In the genomic region with DNA sequence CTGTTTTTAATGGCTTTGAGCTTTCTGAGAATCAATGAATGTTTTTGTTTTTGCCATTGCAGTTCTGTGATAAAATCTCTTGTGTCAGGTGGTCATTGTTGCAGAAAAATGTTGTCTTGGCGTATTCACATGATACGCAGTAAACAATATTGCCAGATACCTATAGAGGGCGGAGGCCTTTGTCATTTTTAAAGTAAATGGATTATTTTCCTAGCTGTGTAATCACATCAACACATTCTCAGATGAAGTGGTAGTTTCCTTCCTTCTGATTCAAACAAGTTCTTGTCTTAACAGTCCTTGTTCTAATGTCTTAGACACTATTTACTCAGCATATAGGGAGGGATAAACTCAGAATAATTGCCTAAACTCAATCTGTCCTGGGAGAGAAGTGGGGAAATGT, we compare ENCODE assay signal across 19 cellular contexts.
DNase-seq lines count a peak whose midpoint lies in the region; ATAC-seq, FAIRE-seq and TF ChIP-seq lines count a peak whose summit lies in the region.
"Had no signal": no experiment of that assay in that cellular context is flagged by ENCODE, and none has a peak within 500 bp of the region (broad histone marks: within the 10 kb centered on the region; RNA-seq: fewer than 3 reads in every experiment).

No MANE protein-coding gene starts in this region.

- H3K27ac Mint-ChIP-seq in Caco-2 (ENCODE audit: unreplicated experiment) (peak overlapping the region; percentile 3), mesothelial cell of epicardium (peak overlapping the region; percentile 13)
- H3K27ac Mint-ChIP-seq in activated T-helper 2 cell treated with anti-CD3 and anti-CD28 coated beads, Interferon-gamma antibody, Interleukin-2, Interleukin-4, amounts not matched to agents 10 μg/mL and 5 μg/mL and 100 μg/mL, durations not matched to agents 14 hours and 24 hours and 36 hours, result no peak overlapping the region
- H3K27ac Mint-ChIP-seq: CD4-positive, CD25-positive, alpha-beta regulatory T cell; CD8-positive, alpha-beta T cell had no signal

- ATAC-seq in K562 (no peak), pancreas (no peak), HG02798 (IDR thresholded peaks at IDR 0.05; ENCODE audit: poor library complexity, unreplicated experiment) (no peak)
- ATAC-seq: CD8-positive, alpha-beta T cell had no signal

- BruUV-seq in Caco-2 (replicated peaks; lab: Mats Ljungman, UMichigan), result no TSS peak
- no TSS peak for BruUV-seq in K562 (replicated peaks; lab: Mats Ljungman, UMichigan)

- TF ChIP-seq POLR2A in K562 (conservative IDR thresholded peaks at IDR 0.05), result no peak

- intact Hi-C loops in Caco-2 (cut with micrococcal nuclease; ENCODE audit: unreplicated experiment), result no loop called here
- intact Hi-C loops in K562 (cut with micrococcal nuclease), result no loop called here
- intact Hi-C loops in pancreas (cut with DNase I), result no loop called here
- intact Hi-C loops in activated T-helper 2 cell treated with anti-CD3 and anti-CD28 coated beads, Interferon-gamma antibody, Interleukin-2, Interleukin-4, amounts not matched to agents 10 μg/mL and 5 μg/mL and 100 μg/mL, durations not matched to agents 14 hours and 24 hours and 36 hours (cut with micrococcal nuclease), result no loop called here

- no peak for TF ChIP-seq RAD21 in K562 (CRISPR knock-in tag; conservative IDR thresholded peaks at IDR 0.05 in 1 of 2, IDR thresholded peaks at IDR 0.05 in 1 of 2)

- in situ Hi-C loops in K562 (cut with MboI), result loop anchor here (5.0 kb wide), 1 partner anchor 162 kb away; no protein-coding TSS in a partner anchor

- no peaks in the 10 kb centered on the region for H3K9me1 ChIP-seq in K562 (ENCODE audit: control insufficient read depth, insufficient read depth, low read length)

- no peak overlapping the region for H2AFZ ChIP-seq in K562 (ENCODE audit: low read depth, low read length)
- H2AFZ ChIP-seq in smooth muscle cell (ENCODE audit: low read depth), result peak overlapping the region; percentile 36

- no peak overlapping the region for H3K9ac ChIP-seq in K562 (ENCODE audit: insufficient read depth in 1 of 2, low read depth in 2 of 2, low read length in 2 of 2)
- no peak overlapping the region for H3K9ac ChIP-seq in smooth muscle cell (ENCODE audit: low read depth)

- H3K27me3 ChIP-seq in Caco-2 (replicated peaks; ENCODE audit: control insufficient read depth, insufficient read depth, low read length) (no peaks in the 10 kb centered on the region), K562 (ENCODE audit: control insufficient read depth in 2 of 2, insufficient read depth in 2 of 2, low read length in 2 of 2) (peaks cover 0 to 2% of the 10 kb centered on the region in 2 experiments; a peak in 1 of 5 replicates), smooth muscle cell (ENCODE audit: low read depth) (no peaks in the 10 kb centered on the region), pancreas (no peaks in the 10 kb centered on the region)

- FAIRE-seq in K562 (lab: Jason Lieb, UNC), result peak; percentile 67
- no peak for FAIRE-seq in pancreas (lab: Jason Lieb, UNC)
- FAIRE-seq: GM12892, H54 had no signal

- peaks cover 62% of the 10 kb centered on the region for H3K4me1 ChIP-seq in Caco-2
- H3K4me1 ChIP-seq in K562 (replicated peaks in 1 of 2; ENCODE audit: control insufficient read depth in 2 of 2, insufficient read depth in 2 of 2, low read length in 2 of 2), result no peaks in the 10 kb centered on the region
- no peaks in the 10 kb centered on the region for H3K4me1 ChIP-seq in smooth muscle cell (ENCODE audit: low read depth)
- H3K4me1 ChIP-seq in pancreas, result no peaks in the 10 kb centered on the region
- H3K4me1 ChIP-seq: HAP-1 had no signal

- H3K4me1 Mint-ChIP-seq in Caco-2 (ENCODE audit: low read depth, unreplicated experiment), result peaks cover 49% of the 10 kb centered on the region
- H3K4me1 Mint-ChIP-seq in mesothelial cell of epicardium, result peaks cover 65% of the 10 kb centered on the region
- H3K4me1 Mint-ChIP-seq in activated T-helper 2 cell treated with anti-CD3 and anti-CD28 coated beads, Interferon-gamma antibody, Interleukin-2, Interleukin-4, amounts not matched to agents 10 μg/mL and 5 μg/mL and 100 μg/mL, durations not matched to agents 14 hours and 24 hours and 36 hours (ENCODE audit: low read depth), result no peaks in the 10 kb centered on the region
- H3K4me1 Mint-ChIP-seq: CD4-positive, CD25-positive, alpha-beta regulatory T cell had no signal

- POLR2A ChIA-PET in Caco-2 (lab: Charles Lee), result no interaction called here
- POLR2A ChIA-PET in K562 (lab: Yijun Ruan, JAX), result interaction anchor here (0.8 to 1.8 kb wide), 2 partner anchors 11 to 29 kb away, joined by 3 to 4 read pairs; no protein-coding TSS in a partner anchor

- H3K36me3 Mint-ChIP-seq in Caco-2 (ENCODE audit: insufficient read depth, unreplicated experiment) (no peaks in the 10 kb centered on the region), mesothelial cell of epicardium (no peaks in the 10 kb centered on the region)
- H3K36me3 Mint-ChIP-seq in activated T-helper 2 cell treated with anti-CD3 and anti-CD28 coated beads, Interferon-gamma antibody, Interleukin-2, Interleukin-4, amounts not matched to agents 10 μg/mL and 5 μg/mL and 100 μg/mL, durations not matched to agents 14 hours and 24 hours and 36 hours (ENCODE audit: low read depth), result no peaks in the 10 kb centered on the region
- H3K36me3 Mint-ChIP-seq: CD4-positive, CD25-positive, alpha-beta regulatory T cell; CD8-positive, alpha-beta T cell had no signal

- H3K9me3 ChIP-seq in Caco-2 (no peaks in the 10 kb centered on the region), K562 (replicated peaks; ENCODE audit: control insufficient read depth, insufficient read depth, low read depth, low read length) (no peaks in the 10 kb centered on the region), smooth muscle cell (replicated peaks; ENCODE audit: low read depth) (no peaks in the 10 kb centered on the region), pancreas (no peaks in the 10 kb centered on the region)
- H3K9me3 ChIP-seq: HAP-1 had no signal

- CTCF ChIA-PET in Caco-2 (lab: Charles Lee), result interaction anchor here (1.4 kb wide), 1 partner anchor 10 kb away, joined by 3 read pairs; no protein-coding TSS in a partner anchor
- CTCF ChIA-PET in K562 (lab: Yijun Ruan, JAX; ENCODE audit: low intra/inter-chr PET ratio), result no interaction called here

- no peaks in the 10 kb centered on the region for H4K20me1 ChIP-seq in K562 (replicated peaks; ENCODE audit: control insufficient read depth, insufficient read depth, low read length)
- no peaks in the 10 kb centered on the region for H4K20me1 ChIP-seq in smooth muscle cell (ENCODE audit: low read depth)

- no peak for DNase-seq in Caco-2
- no peak for DNase-seq in K562 (ENCODE audit: extremely low read depth in 1 of 4, low spot score in 3 of 4)
- no peak for DNase-seq in mesothelial cell of epicardium (ENCODE audit: low spot score in 2 of 2, unreplicated experiment in 2 of 2)
- no peak for DNase-seq in smooth muscle cell (lab: John Stamatoyannopoulos, UW; ENCODE audit: unreplicated experiment)
- DNase-seq in CD1c-positive myeloid dendritic cell (ENCODE audit: extremely low spot score), result no peak
- DNase-seq in pancreas, result no peak
- DNase-seq in activated T-helper 2 cell treated with anti-CD3 and anti-CD28 coated beads, Interferon-gamma antibody, Interleukin-2, Interleukin-4, amounts not matched to agents 10 μg/mL and 5 μg/mL and 100 μg/mL, durations not matched to agents 14 hours and 24 hours and 36 hours (ENCODE audit: low spot score), result no peak
- DNase-seq: 8988T; C1 segment of cervical spinal cord; Calu3; CD4-positive, CD25-positive, alpha-beta regulatory T cell; CD8-positive, alpha-beta T cell; DMS53; DMS79 treated with DMSO at 0.1 percent for 48 hours; GOT3 had no signal

- H3K36me3 ChIP-seq in Caco-2 (ENCODE audit: control insufficient read depth, insufficient read depth, low read length) (no peaks in the 10 kb centered on the region), K562 (ENCODE audit: control insufficient read depth, insufficient read depth, low read length) (no peaks in the 10 kb centered on the region), smooth muscle cell (ENCODE audit: low read depth) (no peaks in the 10 kb centered on the region), pancreas (no peaks in the 10 kb centered on the region)
- H3K36me3 ChIP-seq: HAP-1 had no signal

- no peaks in the 10 kb centered on the region for H3F3A ChIP-seq in smooth muscle cell (ENCODE audit: low read depth)

- H3K4me3 Mint-ChIP-seq in Caco-2 (ENCODE audit: unreplicated experiment) (no peak overlapping the region), mesothelial cell of epicardium (no peak overlapping the region)
- H3K4me3 Mint-ChIP-seq in activated T-helper 2 cell treated with anti-CD3 and anti-CD28 coated beads, Interferon-gamma antibody, Interleukin-2, Interleukin-4, amounts not matched to agents 10 μg/mL and 5 μg/mL and 100 μg/mL, durations not matched to agents 14 hours and 24 hours and 36 hours (ENCODE audit: low read depth), result no peak overlapping the region
- H3K4me3 Mint-ChIP-seq: CD4-positive, CD25-positive, alpha-beta regulatory T cell; CD8-positive, alpha-beta T cell had no signal

- no peaks in the 10 kb centered on the region for H3K79me2 ChIP-seq in K562 (ENCODE audit: control insufficient read depth, insufficient read depth, low read length)
- H3K79me2 ChIP-seq in smooth muscle cell (ENCODE audit: low read depth), result no peaks in the 10 kb centered on the region

- H3K9me3 Mint-ChIP-seq in Caco-2 (ENCODE audit: unreplicated experiment) (no peaks in the 10 kb centered on the region), mesothelial cell of epicardium (no peaks in the 10 kb centered on the region)
- H3K9me3 Mint-ChIP-seq in activated T-helper 2 cell treated with anti-CD3 and anti-CD28 coated beads, Interferon-gamma antibody, Interleukin-2, Interleukin-4, amounts not matched to agents 10 μg/mL and 5 μg/mL and 100 μg/mL, durations not matched to agents 14 hours and 24 hours and 36 hours, result no peaks in the 10 kb centered on the region
- H3K9me3 Mint-ChIP-seq: CD8-positive, alpha-beta T cell had no signal

- no peak for TF ChIP-seq CTCF in Caco-2 (IDR thresholded peaks at IDR 0.05; ENCODE audit: insufficient read depth in 1 of 2, low read depth in 1 of 2, low read length in 1 of 2, severe bottlenecking in 1 of 2, unreplicated experiment in 1 of 2)
- TF ChIP-seq CTCF in K562 (IDR thresholded peaks at IDR 0.05 in 2 of 3, conservative IDR thresholded peaks at IDR 0.05 in 1 of 3; ENCODE audit: insufficient read depth in 2 of 3, low read depth in 1 of 3, low read length in 3 of 3), result no peak
- TF ChIP-seq CTCF in mesothelial cell of epicardium (IDR thresholded peaks at IDR 0.05; ENCODE audit: unreplicated experiment), result no peak
- TF ChIP-seq CTCF in smooth muscle cell (IDR thresholded peaks at IDR 0.05; ENCODE audit: borderline replicate concordance, insufficient read depth, poor library complexity, severe bottlenecking), result no peak
- TF ChIP-seq CTCF in pancreas (IDR thresholded peaks at IDR 0.05), result no peak

- H3K27ac ChIP-seq in K562 (ENCODE audit: extremely low read depth, low read depth, low read length), result no peak overlapping the region
- no peak overlapping the region for H3K27ac ChIP-seq in smooth muscle cell (ENCODE audit: low read depth)
- H3K27ac ChIP-seq in pancreas, result no peak overlapping the region

- no peaks in the 10 kb centered on the region for H3K27me3 Mint-ChIP-seq in Caco-2 (ENCODE audit: insufficient read depth, unreplicated experiment)
- H3K27me3 Mint-ChIP-seq in mesothelial cell of epicardium (ENCODE audit: low read depth), result no peaks in the 10 kb centered on the region
- H3K27me3 Mint-ChIP-seq in activated T-helper 2 cell treated with anti-CD3 and anti-CD28 coated beads, Interferon-gamma antibody, Interleukin-2, Interleukin-4, amounts not matched to agents 10 μg/mL and 5 μg/mL and 100 μg/mL, durations not matched to agents 14 hours and 24 hours and 36 hours (ENCODE audit: low read depth), result peaks cover 19% of the 10 kb centered on the region

- TF ChIP-seq EP300 in K562 (IDR thresholded peaks at IDR 0.05; ENCODE audit: low read length), result no peak

- 3% methylated on average over 3 of the region's 3 CpGs for WGBS in K562 (ENCODE audit: insufficient coverage, low coverage, missing lambda C conversion rate)
- WGBS in smooth muscle cell (ENCODE audit: low lambda C conversion rate), result 98% methylated on average over 3 of the region's 3 CpGs
- WGBS in pancreas, 2 donors, result 84% methylated on average over 3 of the region's 3 CpGs

- H3K4me3 ChIP-seq in Caco-2 (ENCODE audit: low read depth, low read length) (no peak overlapping the region), K562 (no peak overlapping the region), smooth muscle cell (no peak overlapping the region), pancreas (no peak overlapping the region)
- H3K4me3 ChIP-seq: HAP-1 had no signal

- H3K4me2 ChIP-seq in K562 (ENCODE audit: insufficient read depth, low read length) (no peak overlapping the region), smooth muscle cell (no peak overlapping the region)
